20 cellular contexts compared by ENCODE assay signal in the genomic region with DNA sequence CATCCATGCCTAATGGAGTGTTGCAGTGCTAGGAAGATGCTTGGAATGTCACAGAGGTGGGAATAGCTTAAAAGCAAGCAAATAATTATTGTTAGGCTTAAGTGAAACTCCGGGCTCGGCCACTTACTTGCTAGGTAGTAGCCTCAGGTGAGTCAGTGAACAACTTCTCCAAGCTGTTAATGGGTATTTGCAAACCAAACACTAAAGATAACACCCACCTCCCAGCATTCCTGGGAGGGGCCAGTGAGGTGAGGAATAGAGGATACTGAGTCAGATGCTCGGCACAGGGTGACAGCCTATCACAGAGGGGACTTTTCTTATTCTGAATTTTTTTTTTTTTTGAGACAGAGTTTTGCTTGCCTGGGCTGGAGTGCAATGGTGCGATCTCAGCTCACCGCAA.
"Had no signal": no experiment of that assay in that cellular context is flagged by ENCODE, and none has a peak within 500 bp of the region (broad histone marks: within the 10 kb centered on the region; RNA-seq: fewer than 3 reads in every experiment).

No MANE protein-coding gene starts in this region.

- H3K4me3 ChIP-seq: cardiac muscle cell, left ventricle myocardium inferior, mucosa of descending colon, sigmoid colon had no signal

- H3K4me1 ChIP-seq: left ventricle myocardium inferior, parathyroid adenoma, sigmoid colon had no signal

- H3K27ac Mint-ChIP-seq: activated CD4-positive, alpha-beta memory T cell treated with anti-CD3 and anti-CD28 coated beads for 36 hours; activated naive CD8-positive, alpha-beta T cell treated with anti-CD3 and anti-CD28 coated beads, Interleukin-2, amount 10 ng/mL, durations not matched to agents 7 days and 5 days; memory B cell; nephron progenitor cell; T-helper 1 cell treated with Interleukin-12 subunit alpha and Interleukin-12 subunit beta and Interleukin-4 antibody, amounts not matched to agents 30 μg/mL and 1 μg/mL, for 36 hours had no signal

- H3K27me3 ChIP-seq: cardiac muscle cell, sigmoid colon had no signal

- ATAC-seq: mucosa of descending colon had no signal

- H3K4me1 Mint-ChIP-seq: memory B cell had no signal

- DNase-seq: activated CD4-positive, alpha-beta memory T cell treated with anti-CD3 and anti-CD28 coated beads for 36 hours; activated CD4-positive, alpha-beta T cell treated with anti-CD3 and anti-CD28 coated beads for 48 hours; activated CD4-positive, CD25-positive, alpha-beta regulatory T cell; activated naive CD4-positive, alpha-beta T cell treated with Interleukin-2 at 50 U/mL for 16 hours; activated naive CD8-positive, alpha-beta T cell treated with anti-CD3 and anti-CD28 coated beads, Interleukin-2, amount 10 ng/mL, durations not matched to agents 7 days and 5 days; activated T-cell treated with anti-CD3 and anti-CD28 coated beads, Interleukin-2, amount 50 U/mL, for 48 hours; amniotic stem cell; erythroblast; foreskin fibroblast; left ventricle myocardium inferior; mucosa of descending colon; nephron progenitor cell; nucleus accumbens; sigmoid colon; stimulated activated CD4-positive, alpha-beta T cell treated with anti-CD3 and anti-CD28 coated beads, Interleukin-4, amount 100 ng/mL, for 24 hours; stimulated activated naive CD4-positive, alpha-beta T cell treated with Interleukin-2 at 50 U/mL for 16 hours had no signal

- H3K4me3 Mint-ChIP-seq: activated CD4-positive, alpha-beta memory T cell treated with anti-CD3 and anti-CD28 coated beads for 36 hours; activated naive CD8-positive, alpha-beta T cell treated with anti-CD3 and anti-CD28 coated beads, Interleukin-2, amount 10 ng/mL, durations not matched to agents 7 days and 5 days; memory B cell; nephron progenitor cell; T-helper 1 cell treated with Interleukin-12 subunit alpha and Interleukin-12 subunit beta and Interleukin-4 antibody, amounts not matched to agents 30 μg/mL and 1 μg/mL, for 36 hours had no signal

- H3K27ac ChIP-seq: cardiac muscle cell, left ventricle myocardium inferior, parathyroid adenoma, sigmoid colon had no signal

- H3K36me3 ChIP-seq: cardiac muscle cell, left ventricle myocardium inferior, sigmoid colon had no signal

- H3K36me3 Mint-ChIP-seq: activated CD4-positive, alpha-beta memory T cell treated with anti-CD3 and anti-CD28 coated beads for 36 hours; activated naive CD8-positive, alpha-beta T cell treated with anti-CD3 and anti-CD28 coated beads, Interleukin-2, amount 10 ng/mL, durations not matched to agents 7 days and 5 days had no signal
